In the genomic region with DNA sequence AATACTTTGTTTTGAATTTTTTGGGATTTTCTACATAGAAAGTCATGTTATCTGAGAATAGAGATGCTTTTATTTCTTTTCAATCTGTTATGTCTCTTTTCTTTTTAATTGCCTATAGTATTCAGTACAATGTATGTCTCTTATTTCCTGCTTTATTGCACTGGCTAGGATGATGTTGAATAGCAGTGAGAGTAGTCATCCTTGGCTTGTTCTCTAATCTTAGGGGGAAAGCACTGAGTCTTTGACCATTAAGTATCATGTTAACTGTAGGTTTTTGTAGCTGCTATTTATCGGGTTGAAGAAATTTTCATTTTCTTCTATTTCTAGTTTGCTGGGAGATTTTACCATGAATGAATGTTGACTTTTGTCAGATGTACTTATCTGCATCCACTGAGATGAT, we compare ENCODE assay signal across 1 cellular context.
TF ChIP-seq lines count a peak whose summit lies in the region.

No MANE protein-coding gene starts in this region.

TF ChIP-seq in K562, 482 proteins besides CTCF, POLR2A, EP300 and RAD21:
- TF ChIP-seq, protein P1, sequence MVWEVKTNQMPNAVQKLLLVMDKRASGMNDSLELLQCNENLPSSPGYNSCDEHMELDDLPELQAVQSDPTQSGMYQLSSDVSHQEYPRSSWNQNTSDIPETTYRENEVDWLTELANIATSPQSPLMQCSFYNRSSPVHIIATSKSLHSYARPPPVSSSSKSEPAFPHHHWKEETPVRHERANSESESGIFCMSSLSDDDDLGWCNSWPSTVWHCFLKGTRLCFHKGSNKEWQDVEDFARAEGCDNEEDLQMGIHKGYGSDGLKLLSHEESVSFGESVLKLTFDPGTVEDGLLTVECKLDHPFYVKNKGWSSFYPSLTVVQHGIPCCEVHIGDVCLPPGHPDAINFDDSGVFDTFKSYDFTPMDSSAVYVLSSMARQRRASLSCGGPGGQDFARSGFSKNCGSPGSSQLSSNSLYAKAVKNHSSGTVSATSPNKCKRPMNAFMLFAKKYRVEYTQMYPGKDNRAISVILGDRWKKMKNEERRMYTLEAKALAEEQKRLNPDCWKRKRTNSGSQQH (CRISPR knock-in tag; IDR thresholded peaks at IDR 0.05) = no peak
- TF ChIP-seq CBX2 (IDR thresholded peaks at IDR 0.05; ENCODE audit: insufficient read depth, low read length, poor library complexity, severe bottlenecking) (peak; percentile 8), IFI16 (CRISPR knock-in tag; IDR thresholded peaks at IDR 0.05) (no peak)
- TF ChIP-seq, protein P2, sequence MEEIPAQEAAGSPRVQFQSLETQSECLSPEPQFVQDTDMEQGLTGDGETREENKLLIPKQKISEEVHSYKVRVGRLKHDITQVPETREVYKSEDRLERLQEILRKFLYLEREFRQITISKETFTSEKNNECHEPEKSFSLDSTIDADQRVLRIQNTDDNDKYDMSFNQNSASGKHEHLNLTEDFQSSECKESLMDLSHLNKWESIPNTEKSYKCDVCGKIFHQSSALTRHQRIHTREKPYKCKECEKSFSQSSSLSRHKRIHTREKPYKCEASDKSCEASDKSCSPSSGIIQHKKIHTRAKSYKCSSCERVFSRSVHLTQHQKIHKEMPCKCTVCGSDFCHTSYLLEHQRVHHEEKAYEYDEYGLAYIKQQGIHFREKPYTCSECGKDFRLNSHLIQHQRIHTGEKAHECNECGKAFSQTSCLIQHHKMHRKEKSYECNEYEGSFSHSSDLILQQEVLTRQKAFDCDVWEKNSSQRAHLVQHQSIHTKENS (CRISPR knock-in tag; IDR thresholded peaks at IDR 0.05) = no peak
